13 cellular contexts compared by ENCODE assay signal in genomic region chr13:109654341-109655205, GRCh38.
A peak's percentile ranks its signal among the peaks of the same experiment; 100 is the strongest.
DNase-seq lines count a peak whose midpoint lies in the region; ATAC-seq, FAIRE-seq and TF ChIP-seq lines count a peak whose summit lies in the region.
"Had no signal": no experiment of that assay in that cellular context is flagged by ENCODE, and none has a peak within 500 bp of the region (broad histone marks: within the 10 kb centered on the region; RNA-seq: fewer than 3 reads in every experiment).

No MANE protein-coding gene starts in this region.

- H2BK20ac ChIP-seq in IMR-90 (ENCODE audit: low read depth, low read length), result no peak overlapping the region

- no peak for FAIRE-seq in GM12878 (lab: Jason Lieb, UNC)
- FAIRE-seq in small intestine (lab: Jason Lieb, UNC), result peak; percentile 19

- no peaks in the 10 kb centered on the region for H3K9me3 ChIP-seq in IMR-90 (ENCODE audit: control insufficient read depth, insufficient read depth, low read length)
- no peaks in the 10 kb centered on the region for H3K9me3 ChIP-seq in GM12878 (replicated peaks; ENCODE audit: control insufficient read depth, insufficient read depth, low read length)
- H3K9me3 ChIP-seq in left lung, result no peaks in the 10 kb centered on the region
- no peaks in the 10 kb centered on the region for H3K9me3 ChIP-seq in small intestine (ENCODE audit: control insufficient read depth, low read depth)
- H3K9me3 ChIP-seq: MG63 had no signal

- TF ChIP-seq RAD21 in IMR-90 (IDR thresholded peaks at IDR 0.05; ENCODE audit: low read length) (no peak), GM12878 (IDR thresholded peaks at IDR 0.05; ENCODE audit: insufficient read depth, low read depth, low read length) (no peak)

- SMC1A ChIA-PET in GM12878 (lab: Charles Lee; ENCODE audit: uncharacterized antibody, unreplicated experiment), result no interaction called here

- H4K91ac ChIP-seq in IMR-90 (ENCODE audit: insufficient read depth, low read depth, low read length), result no peak overlapping the region

- no peak overlapping the region for H3K14ac ChIP-seq in IMR-90 (replicated peaks; ENCODE audit: low read depth, low read length)

- H3K56ac ChIP-seq in IMR-90 (ENCODE audit: extremely low read depth, insufficient read depth, low read length), result no peak overlapping the region

- H3K27ac ChIP-seq in IMR-90 (ENCODE audit: insufficient read depth, low read length) (no peak overlapping the region), GM12878 (ENCODE audit: control insufficient read depth, insufficient read depth) (no peak overlapping the region), left lung (peak overlapping the region; percentile 65 to 92), small intestine (ENCODE audit: low read depth in 1 of 2, low read length in 1 of 2) (peak overlapping the region in 1 of 2 donors; percentile 82)

- H3K4me1 Mint-ChIP-seq in WTC11, result no peaks in the 10 kb centered on the region
- peaks cover 2% of the 10 kb centered on the region for H3K4me1 Mint-ChIP-seq in activated naive CD8-positive, alpha-beta T cell treated with anti-CD3 and anti-CD28 coated beads, Interleukin-2, amount 50 U/mL, for 24 hours

- no peaks in the 10 kb centered on the region for H3K27me3 Mint-ChIP-seq in WTC11 (ENCODE audit: low read depth)
- H3K27me3 Mint-ChIP-seq in activated naive CD8-positive, alpha-beta T cell treated with anti-CD3 and anti-CD28 coated beads, Interleukin-2, amount 50 U/mL, for 24 hours, result no peaks in the 10 kb centered on the region

- peaks cover 6% of the 10 kb centered on the region for H3K27me3 ChIP-seq in IMR-90 (ENCODE audit: control insufficient read depth, insufficient read depth, low read length)
- no peaks in the 10 kb centered on the region for H3K27me3 ChIP-seq in GM12878 (replicated peaks in 1 of 2; ENCODE audit: control insufficient read depth in 2 of 2, insufficient read depth in 2 of 2, low read length in 1 of 2)
- H3K27me3 ChIP-seq in left lung, result no peaks in the 10 kb centered on the region
- peaks cover 0 to 3% of the 10 kb centered on the region in 2 donors for H3K27me3 ChIP-seq in small intestine (ENCODE audit: control insufficient read depth in 2 of 2, insufficient read depth in 2 of 2, low read length in 2 of 2)
- H3K27me3 ChIP-seq: MG63 had no signal

- H2BK5ac ChIP-seq in IMR-90 (ENCODE audit: low read depth, low read length, poor library complexity, severe bottlenecking), result peak overlapping the region; percentile 46

- WGBS in IMR-90 (ENCODE audit: extremely low coverage in 2 of 2, insufficient read length in 1 of 2), 2 experiments, result 100% methylated on average over 5 of the region's 17 CpGs; no CpG with 5 or more reads in 1 of the 2 experiments
- 56% methylated on average over 17 of the region's 17 CpGs for WGBS in GM12878 (ENCODE audit: insufficient coverage, insufficient replicate concordance, low lambda C conversion rate, missing lambda C conversion rate)
- 81 to 92% (median 87%) methylated on average over 17 of the region's 17 CpGs for WGBS in small intestine, 3 donors

- no peaks in the 10 kb centered on the region for H3K36me3 Mint-ChIP-seq in WTC11
- no peaks in the 10 kb centered on the region for H3K36me3 Mint-ChIP-seq in activated naive CD8-positive, alpha-beta T cell treated with anti-CD3 and anti-CD28 coated beads, Interleukin-2, amount 50 U/mL, for 24 hours (ENCODE audit: low read depth)

- peaks cover 4% of the 10 kb centered on the region; the same call in 1 of the 2 replicates for H3K9me1 ChIP-seq in IMR-90 (ENCODE audit: insufficient read depth, low read length)

- H3K4me3 ChIP-seq in IMR-90 (ENCODE audit: insufficient read depth, low read depth, low read length) (no peak overlapping the region), GM12878 (no peak overlapping the region), left lung (no peak overlapping the region), small intestine (ENCODE audit: low read depth in 1 of 2, low read length in 2 of 2) (no peak overlapping the region)
- H3K4me3 ChIP-seq: MG63 had no signal

- POLR2A ChIA-PET in IMR-90 (lab: Charles Lee; ENCODE audit: unreplicated experiment), result interaction anchor here (0.7 kb wide), 1 partner anchor 29 kb away, joined by 4 read pairs; no protein-coding TSS in a partner anchor
- POLR2A ChIA-PET in GM12878 (lab: Charles Lee), result no interaction called here
- POLR2A ChIA-PET in WTC11 (lab: Charles Lee), result no interaction called here

- TF ChIP-seq POLR2A in IMR-90 (IDR thresholded peaks at IDR 0.05; ENCODE audit: low read depth, low read length), result no peak
- TF ChIP-seq POLR2A in GM12878 (IDR thresholded peaks at IDR 0.05; ENCODE audit: low read depth, low read length), result no peak

- H3K4ac ChIP-seq in IMR-90 (ENCODE audit: low read depth, low read length), result no peak overlapping the region

- RAD21 ChIA-PET in GM12878 (lab: Charles Lee; ENCODE audit: unreplicated experiment), result no interaction called here

- no TSS peak for BruUV-seq in IMR-90 (replicated peaks; lab: Mats Ljungman, UMichigan)
- no TSS peak for BruUV-seq in GM12878 (replicated peaks; lab: Mats Ljungman, UMichigan)

- H2AK9ac ChIP-seq in IMR-90 (replicated peaks; ENCODE audit: low read depth, low read length, poor library complexity), result no peak overlapping the region

- dilution Hi-C loops in IMR-90 (cut with HindIII; ENCODE audit: low sequenced_read_pairs, unreplicated experiment), result no loop called here

- H2BK15ac ChIP-seq in IMR-90 (ENCODE audit: low read depth, low read length), result no peak overlapping the region

- H4K5ac ChIP-seq in IMR-90 (ENCODE audit: low read depth, low read length), result no peak overlapping the region

- no peak for ATAC-seq in IMR-90 (ENCODE audit: low read depth)
- no peak for ATAC-seq in GM12878
- ATAC-seq in left lung, result peak; percentile 69
- ATAC-seq in GM18511 (IDR thresholded peaks at IDR 0.05; ENCODE audit: unreplicated experiment), result no peak
- ATAC-seq in WTC11, result no peak
- ATAC-seq in activated naive CD8-positive, alpha-beta T cell treated with anti-CD3 and anti-CD28 coated beads, Interleukin-2, amount 50 U/mL, for 24 hours, result no peak
- ATAC-seq: PC-3 had no signal

- H2AK5ac ChIP-seq in IMR-90 (ENCODE audit: low read depth, low read length), result peak overlapping the region; percentile 24; the same call in 1 of the 2 replicates

- no peak for TF ChIP-seq CTCF in IMR-90 (conservative IDR thresholded peaks at IDR 0.05; ENCODE audit: low read depth, low read length)
- no peak for TF ChIP-seq CTCF in GM12878 (IDR thresholded peaks at IDR 0.05 in 2 of 3, conservative IDR thresholded peaks at IDR 0.05 in 1 of 3; ENCODE audit: control insufficient read depth in 2 of 3, extremely low read depth in 1 of 3, insufficient read depth in 1 of 3, low read depth in 3 of 3, low read length in 3 of 3)
- no peak for TF ChIP-seq CTCF in left lung (IDR thresholded peaks at IDR 0.05)
- no peak for TF ChIP-seq CTCF in WTC11 (IDR thresholded peaks at IDR 0.05)

- H3K9ac ChIP-seq in IMR-90 (ENCODE audit: low read depth, low read length) (no peak overlapping the region), GM12878 (ENCODE audit: control insufficient read depth, insufficient read depth, low read length) (no peak overlapping the region)

- H3K18ac ChIP-seq in IMR-90 (ENCODE audit: low read depth, low read length), result no peak overlapping the region

- peaks cover 4% of the 10 kb centered on the region for H3K9me3 Mint-ChIP-seq in WTC11
- no peaks in the 10 kb centered on the region for H3K9me3 Mint-ChIP-seq in activated naive CD8-positive, alpha-beta T cell treated with anti-CD3 and anti-CD28 coated beads, Interleukin-2, amount 50 U/mL, for 24 hours

- H2BK120ac ChIP-seq in IMR-90 (ENCODE audit: low read depth, low read length), result no peak overlapping the region

- no peak for TF ChIP-seq EP300 in GM12878 (IDR thresholded peaks at IDR 0.05; ENCODE audit: borderline replicate concordance in 1 of 2, control insufficient read depth in 1 of 2, low read depth in 2 of 2, low read length in 2 of 2)

- DNase-seq in IMR-90, result no peak
- no peak for DNase-seq in GM12878 (ENCODE audit: low read depth, low spot score)
- DNase-seq in left lung, result no peak
- DNase-seq in small intestine, result no peak
- no peak for DNase-seq in WTC11 (ENCODE audit: low spot score)
- no peak for DNase-seq in activated naive CD8-positive, alpha-beta T cell treated with anti-CD3 and anti-CD28 coated beads, Interleukin-2, amount 50 U/mL, for 24 hours
- DNase-seq in activated CD4-positive, alpha-beta T cell treated with anti-CD3 and anti-CD28 coated beads, Interleukin-2, amount 50 U/mL, for 1 hour, result no peak
- DNase-seq: activated effector memory CD4-positive, alpha-beta T cell treated with anti-CD3 and anti-CD28 coated beads, Interleukin-2, amount 50 U/mL, for 16 hours; MG63; PC-3; retina; stimulated activated CD8-positive, alpha-beta memory T cell treated with anti-CD3 and anti-CD28 coated beads, Interleukin-4, amount 100 ng/mL, for 48 hours had no signal

- in situ Hi-C loops in IMR-90 (cut with MboI; ENCODE audit: low sequenced_read_pairs), result no loop called here
- in situ Hi-C loops in GM12878 (cut with MboI), result no loop called here

- no peak overlapping the region for H2AFZ ChIP-seq in IMR-90 (replicated peaks; ENCODE audit: low read length, poor library complexity)
- no peak overlapping the region for H2AFZ ChIP-seq in GM12878 (ENCODE audit: control insufficient read depth, low read depth, low read length)

- H3K4me3 Mint-ChIP-seq in WTC11, result no peak overlapping the region
- no peak overlapping the region for H3K4me3 Mint-ChIP-seq in activated naive CD8-positive, alpha-beta T cell treated with anti-CD3 and anti-CD28 coated beads, Interleukin-2, amount 50 U/mL, for 24 hours

- no peaks in the 10 kb centered on the region for H3K79me2 ChIP-seq in GM12878 (ENCODE audit: control insufficient read depth, insufficient read depth, low read length)

- H3K23ac ChIP-seq in IMR-90 (ENCODE audit: low read depth, low read length), result no peak overlapping the region

- no peaks in the 10 kb centered on the region for H3K36me3 ChIP-seq in IMR-90 (ENCODE audit: control insufficient read depth, insufficient read depth, low read length)
- H3K36me3 ChIP-seq in GM12878 (ENCODE audit: control insufficient read depth in 2 of 2, insufficient read depth in 2 of 2, low read length in 1 of 2), result no peaks in the 10 kb centered on the region
- no peaks in the 10 kb centered on the region for H3K36me3 ChIP-seq in left lung
- H3K36me3 ChIP-seq in small intestine (ENCODE audit: control insufficient read depth in 2 of 2, insufficient read depth in 2 of 2, low read length in 2 of 2), result no peaks in the 10 kb centered on the region
- H3K36me3 ChIP-seq: MG63 had no signal

- no peak overlapping the region for H3K27ac Mint-ChIP-seq in WTC11
- H3K27ac Mint-ChIP-seq in activated naive CD8-positive, alpha-beta T cell treated with anti-CD3 and anti-CD28 coated beads, Interleukin-2, amount 50 U/mL, for 24 hours, result no peak overlapping the region

- no peaks in the 10 kb centered on the region for H3K79me1 ChIP-seq in IMR-90 (ENCODE audit: low read depth in 1 of 2, low read length in 2 of 2)

- CTCF ChIA-PET in IMR-90 (lab: Yijun Ruan, JAX), result no interaction called here
- CTCF ChIA-PET in GM12878 (lab: Yijun Ruan, JAX), result no interaction called here
- CTCF ChIA-PET in WTC11 (lab: Charles Lee), result no interaction called here

- H3K4me1 ChIP-seq in IMR-90 (ENCODE audit: control insufficient read depth, insufficient read depth, low read length) (no peaks in the 10 kb centered on the region), GM12878 (ENCODE audit: control insufficient read depth, insufficient read depth, low read length) (no peaks in the 10 kb centered on the region), left lung (peaks cover 6 to 64% of the 10 kb centered on the region in 2 donors), small intestine (ENCODE audit: control insufficient read depth in 2 of 2, insufficient read depth in 1 of 2, low read depth in 1 of 2, low read length in 1 of 2) (no peaks in the 10 kb centered on the region)

- intact Hi-C loops in IMR-90 (cut with micrococcal nuclease), result no loop called here
- intact Hi-C loops in GM12878 (cut with micrococcal nuclease; ENCODE audit: unreplicated experiment), result no loop called here
- intact Hi-C loops in left lung (cut with DNase I), result no loop called here

- H3K4me2 ChIP-seq in IMR-90 (ENCODE audit: low read depth, low read length) (no peak overlapping the region), GM12878 (ENCODE audit: control insufficient read depth, insufficient read depth) (no peak overlapping the region)

- no peak overlapping the region for H4K8ac ChIP-seq in IMR-90 (ENCODE audit: low read depth in 2 of 2, low read length in 2 of 2)

- H4K20me1 ChIP-seq in IMR-90 (ENCODE audit: insufficient read depth, low read length) (no peaks in the 10 kb centered on the region), GM12878 (ENCODE audit: control insufficient read depth, insufficient read depth) (no peaks in the 10 kb centered on the region)

Comparison
In these comparisons a context has a peak if more than half of its experiments do, and no peak if none do; other contexts are left out.
1. H3K27ac ChIP-seq: peak in left lung (2 of 2); none in IMR-90 (single experiment) and GM12878 (single experiment).